8 cellular contexts compared by ENCODE assay signal in the genomic region with DNA sequence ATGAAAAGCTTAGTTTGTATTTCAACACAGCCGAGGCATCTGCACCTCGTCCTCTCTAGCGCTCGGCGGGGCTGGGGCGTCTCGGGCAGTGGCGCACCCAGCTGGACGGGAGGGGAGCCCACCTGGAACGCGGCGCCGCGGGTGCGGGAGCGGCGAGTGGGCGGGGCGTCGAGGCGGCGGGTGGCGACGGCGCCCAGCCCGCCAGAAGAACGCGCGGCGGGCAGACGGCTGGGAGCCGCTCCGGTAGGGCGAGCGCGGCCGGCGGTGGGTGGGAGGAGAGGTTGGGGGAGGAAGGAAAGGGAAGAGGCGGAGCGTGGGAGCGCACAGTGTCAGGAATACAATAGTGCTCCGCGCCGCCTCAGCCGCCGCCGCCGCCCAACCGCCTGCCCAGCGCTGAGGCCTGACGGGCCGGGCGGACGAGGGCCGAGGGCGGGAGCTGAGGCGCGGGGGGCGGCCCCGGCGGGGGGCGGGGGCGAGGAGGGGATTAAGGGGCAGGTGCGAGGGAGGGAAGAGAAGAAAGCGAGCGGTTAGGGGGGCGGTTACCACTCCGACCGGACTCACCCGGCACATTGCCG. TPM values are rescaled to one million over a fixed set of nuclear protein-coding genes. Genes with fewer than 3 reads are reported as not detected.
A peak's percentile ranks its signal among the peaks of the same experiment; 100 is the strongest.
DNase-seq lines count a peak whose midpoint lies in the region; ATAC-seq, FAIRE-seq and TF ChIP-seq lines count a peak whose summit lies in the region.

A gene (plus strand): TSS at position 324 of the 575 bp plus-strand sequence. CDS start 72,474 bp downstream, outside the sequence.

- H3K4me1 ChIP-seq in neutrophil (ENCODE audit: control insufficient read depth in 1 of 2, insufficient read depth in 1 of 2, low read depth in 1 of 2, low read length in 1 of 2): peaks cover 9 to 11% of the 10 kb centered on the region in 2 experiments

- H3K27ac ChIP-seq in 22Rv1 (peak within 1 kb of the TSS; percentile 75), neutrophil (no peak within 1 kb of the TSS)

- peaks cover 14% of the 10 kb centered on the region for H3K27me3 Mint-ChIP-seq in activated naive CD8-positive, alpha-beta T cell
- no peaks in the 10 kb centered on the region for H3K27me3 Mint-ChIP-seq in glutamatergic neuron (ENCODE audit: unreplicated experiment)

- no peaks in the 10 kb centered on the region for H3K9me3 Mint-ChIP-seq in activated naive CD8-positive, alpha-beta T cell (ENCODE audit: low read depth)
- peaks cover 6% of the 10 kb centered on the region for H3K9me3 Mint-ChIP-seq in glutamatergic neuron (ENCODE audit: unreplicated experiment)

- H3K36me3 ChIP-seq in neutrophil: no peaks in the 10 kb centered on the region

- FAIRE-seq in GM12891 (lab: Jason Lieb, UNC): peak; percentile 75

- H3K4me1 Mint-ChIP-seq in activated naive CD8-positive, alpha-beta T cell (ENCODE audit: low read depth): peaks cover 7% of the 10 kb centered on the region
- peaks cover under 1% of the 10 kb centered on the region for H3K4me1 Mint-ChIP-seq in glutamatergic neuron (ENCODE audit: low read depth, unreplicated experiment)

- no peak within 1 kb of the TSS for H3K27ac Mint-ChIP-seq in activated naive CD8-positive, alpha-beta T cell
- peak within 1 kb of the TSS; percentile 28 for H3K27ac Mint-ChIP-seq in glutamatergic neuron (ENCODE audit: unreplicated experiment)

- peaks cover 51% of the 10 kb centered on the region for H3K27me3 ChIP-seq in neutrophil

- peak within 1 kb of the TSS; percentile 81 for H3K4me3 Mint-ChIP-seq in activated naive CD8-positive, alpha-beta T cell
- H3K4me3 Mint-ChIP-seq in glutamatergic neuron (ENCODE audit: unreplicated experiment): peak within 1 kb of the TSS; percentile 91

- no peaks in the 10 kb centered on the region for H3K36me3 Mint-ChIP-seq in activated naive CD8-positive, alpha-beta T cell
- no peaks in the 10 kb centered on the region for H3K36me3 Mint-ChIP-seq in glutamatergic neuron (ENCODE audit: unreplicated experiment)

- no peak for ATAC-seq in GM21367 (IDR thresholded peaks at IDR 0.05; ENCODE audit: unreplicated experiment)

- DNase-seq in GM12891 (ENCODE audit: insufficient read length, low spot score) (peak; percentile 17), KG1 (lab: John Stamatoyannopoulos, UW) (peak; percentile 5), OCI-M1 (lab: John Stamatoyannopoulos, UW) (peak; percentile 70), glutamatergic neuron (peak; percentile 74)

- no peaks in the 10 kb centered on the region for H3K9me3 ChIP-seq in neutrophil

- TF ChIP-seq POLR2A in GM12891 (IDR thresholded peaks at IDR 0.05; ENCODE audit: low read depth, low read length): no peak

- H3K4me3 ChIP-seq in neutrophil (ENCODE audit: low read depth in 1 of 2, low read length in 1 of 2): peak within 1 kb of the TSS; percentile 45 to 61

- no peak for TF ChIP-seq CTCF in 22Rv1 (IDR thresholded peaks at IDR 0.05)
- TF ChIP-seq CTCF in glutamatergic neuron (IDR thresholded peaks at IDR 0.05; ENCODE audit: partially characterized antibody, unreplicated experiment): no peak
- no peak for TF ChIP-seq CTCF in neutrophil (IDR thresholded peaks at IDR 0.05)

TF ChIP-seq in GM12891, 5 proteins besides CTCF, POLR2A, EP300 and RAD21:
- TF ChIP-seq POLR2AphosphoS5 (IDR thresholded peaks at IDR 0.05; ENCODE audit: low read depth, low read length): no peak
- no peak for TF ChIP-seq TAF1 (IDR thresholded peaks at IDR 0.05; ENCODE audit: low read depth, low read length)
- TF ChIP-seq SPI1 (IDR thresholded peaks at IDR 0.05; ENCODE audit: low read depth, low read length): no peak
- no peak for TF ChIP-seq POU2F2 (IDR thresholded peaks at IDR 0.05; ENCODE audit: low read depth, low read length)
- no peak for TF ChIP-seq PAX5 (IDR thresholded peaks at IDR 0.05; ENCODE audit: insufficient read depth, low read length, severe bottlenecking)

RNA-seq across cellular contexts. Expression of the gene that starts here (rescaled TPM):
- 0.39 TPM for polyA plus RNA-seq in GM12891 (2012; ENCODE audit: low read depth, missing spikeins)
- total RNA-seq in glutamatergic neuron (ENCODE audit: unreplicated experiment): 14.0 TPM

Comparison
In these comparisons a context has a peak if more than half of its experiments do, and no peak if none do; other contexts are left out.
1. DNase-seq: peak in every context shown above with its lines; median percentile 74 in glutamatergic neuron; 70 in OCI-M1; 17 in GM12891; 5 in KG1.